In the genomic region with DNA sequence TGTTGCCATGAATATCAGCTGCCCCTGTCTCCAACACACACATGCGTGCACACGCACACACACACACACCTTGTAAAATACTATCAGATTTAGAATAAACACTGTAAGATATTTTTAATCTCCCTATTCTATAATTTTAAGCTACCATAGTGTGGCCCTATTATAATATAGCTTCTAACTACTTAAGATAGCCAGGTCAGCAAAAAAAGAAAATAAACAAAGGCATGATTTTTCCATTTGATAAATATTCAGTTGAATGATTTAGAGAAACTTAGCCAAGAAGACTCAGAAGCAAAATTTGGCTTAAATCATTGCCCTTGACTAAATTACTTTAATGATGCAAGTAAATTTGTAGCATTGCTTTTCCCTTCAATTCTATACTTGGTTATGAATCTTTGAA, we compare ENCODE assay signal across 24 cellular contexts.
"Had no signal": no experiment of that assay in that cellular context is flagged by ENCODE, and none has a peak within 500 bp of the region (broad histone marks: within the 10 kb centered on the region; RNA-seq: fewer than 3 reads in every experiment).

No MANE protein-coding gene starts in this region.

- H3K27me3 ChIP-seq: gastrocnemius medialis, left lung, right atrium auricular region, sigmoid colon, stomach, testis, tibial artery had no signal

- DNase-seq: effector CD8-positive, alpha-beta T cell; endodermal cell; foreskin fibroblast; gastrocnemius medialis; head of caudate nucleus; left cardiac atrium; mesenchymal stem cell; mucosa of descending colon; naive B cell; nucleus accumbens; sigmoid colon; stimulated activated CD4-positive, alpha-beta T cell treated with anti-CD3 and anti-CD28 coated beads, Interleukin-2, amount 100 ng/mL, for 24 hours; stimulated activated CD4-positive, alpha-beta T cell treated with anti-CD3 and anti-CD28 coated beads, Interleukin-4, amount 100 ng/mL, for 24 hours; stimulated activated naive CD4-positive, alpha-beta T cell treated with Interleukin-2 at 50 U/mL for 16 hours; stomach; testis; tibial artery had no signal

- H3K36me3 ChIP-seq: gastrocnemius medialis, prostate gland, right atrium auricular region, sigmoid colon had no signal

- H3K9me3 ChIP-seq: gastrocnemius medialis, left lung, mucosa of descending colon, prostate gland, right atrium auricular region, sigmoid colon, stomach, testis, tibial artery had no signal

- H3K27ac ChIP-seq: epithelial cell of prostate, gastrocnemius medialis, left lung, prostate gland, right atrium auricular region, sigmoid colon, stomach, testis, tibial artery had no signal

- H3K4me3 ChIP-seq: gastrocnemius medialis, left lung, mucosa of descending colon, prostate gland, right atrium auricular region, sigmoid colon, stomach, testis, tibial artery had no signal

- ATAC-seq: esophagus mucosa; gastrocnemius medialis; left cardiac atrium; left lung; mucosa of descending colon; natural killer cell treated with Interleukin-12 subunit alpha and Interleukin-12 subunit beta and Interleukin-15 and Interleukin-18, amount 100 ng/mL, for 72 hours; stimulated activated effector memory CD8-positive, alpha-beta T cell treated with anti-CD3 and anti-CD28 coated beads, Interleukin-12 subunit alpha, Interleukin-12 subunit beta, amount 100 ng/mL, for 72 hours had no signal

- H3K4me1 ChIP-seq: gastrocnemius medialis, left lung, prostate gland, right atrium auricular region, sigmoid colon, stomach, testis, tibial artery had no signal
